Comparison of ENCODE assay signal across 9 cellular contexts in genomic region chr14:88463318-88463717, GRCh38.
DNase-seq lines count a peak whose midpoint lies in the region; ATAC-seq and TF ChIP-seq lines count a peak whose summit lies in the region.
"Had no signal": no experiment of that assay in that cellular context is flagged by ENCODE, and none has a peak within 500 bp of the region (broad histone marks: within the 10 kb centered on the region; RNA-seq: fewer than 3 reads in every experiment).

No MANE protein-coding gene starts in this region.

- DNase-seq in NCI-H748 (lab: John Stamatoyannopoulos, UW; ENCODE audit: unreplicated experiment) = peak; percentile 20
- DNase-seq in NCI-H748 treated with DMSO at 0.1 percent for 48 hours (lab: John Stamatoyannopoulos, UW) = no peak
- peak; percentile 37 for DNase-seq in amniotic epithelial cell (ENCODE audit: low read depth)
- peak; percentile 12 for DNase-seq in neural crest cell (ENCODE audit: low read depth, low spot score)
- no peak for DNase-seq in activated T-cell treated with anti-CD3 and anti-CD28 coated beads, Interleukin-2, amount 50 U/mL, for 4 hours
- DNase-seq in mucosa of gallbladder (ENCODE audit: low spot score) = no peak
- DNase-seq: amniotic stem cell had no signal

- TF ChIP-seq CTCF in neural crest cell (conservative IDR thresholded peaks at IDR 0.05) = peak; percentile 51

- no peak overlapping the region for H3K27ac Mint-ChIP-seq in neural crest cell (ENCODE audit: unreplicated experiment)
- no peak overlapping the region for H3K27ac Mint-ChIP-seq in stimulated activated memory B cell treated with anti-CD40 and anti-IgM and Interleukin-4, amounts not matched to agents 10 μg/mL and 1 μg/mL and 100 μg/mL, for 72 hours

- ATAC-seq in HG03175 (IDR thresholded peaks at IDR 0.05; ENCODE audit: unreplicated experiment) = peak; percentile 52
- no peak for ATAC-seq in activated T-cell treated with anti-CD3 and anti-CD28 coated beads, Interleukin-2, amount 50 U/mL, for 4 hours
- no peak for ATAC-seq in stimulated activated memory B cell treated with anti-CD40 and anti-IgM and Interleukin-4, amounts not matched to agents 10 μg/mL and 1 μg/mL and 100 μg/mL, for 72 hours

- H3K36me3 Mint-ChIP-seq in neural crest cell (ENCODE audit: low read depth) = peaks cover 69% of the 10 kb centered on the region
- H3K36me3 Mint-ChIP-seq in activated T-cell treated with anti-CD3 and anti-CD28 coated beads, Interleukin-2, amount 50 U/mL, for 4 hours (ENCODE audit: insufficient read depth) = peaks cover 23% of the 10 kb centered on the region
- peaks cover 35% of the 10 kb centered on the region for H3K36me3 Mint-ChIP-seq in stimulated activated memory B cell treated with anti-CD40 and anti-IgM and Interleukin-4, amounts not matched to agents 10 μg/mL and 1 μg/mL and 100 μg/mL, for 72 hours

- no peaks in the 10 kb centered on the region for H3K4me1 Mint-ChIP-seq in neural crest cell
- no peaks in the 10 kb centered on the region for H3K4me1 Mint-ChIP-seq in activated T-cell treated with anti-CD3 and anti-CD28 coated beads, Interleukin-2, amount 50 U/mL, for 4 hours (ENCODE audit: low read depth)
- H3K4me1 Mint-ChIP-seq in stimulated activated memory B cell treated with anti-CD40 and anti-IgM and Interleukin-4, amounts not matched to agents 10 μg/mL and 1 μg/mL and 100 μg/mL, for 72 hours = no peaks in the 10 kb centered on the region

- no peaks in the 10 kb centered on the region for H3K27me3 Mint-ChIP-seq in neural crest cell (ENCODE audit: low read depth)
- no peaks in the 10 kb centered on the region for H3K27me3 Mint-ChIP-seq in activated T-cell treated with anti-CD3 and anti-CD28 coated beads, Interleukin-2, amount 50 U/mL, for 4 hours (ENCODE audit: low read depth)
- H3K27me3 Mint-ChIP-seq in stimulated activated memory B cell treated with anti-CD40 and anti-IgM and Interleukin-4, amounts not matched to agents 10 μg/mL and 1 μg/mL and 100 μg/mL, for 72 hours = no peaks in the 10 kb centered on the region

- no peak overlapping the region for H3K4me3 Mint-ChIP-seq in neural crest cell
- no peak overlapping the region for H3K4me3 Mint-ChIP-seq in activated T-cell treated with anti-CD3 and anti-CD28 coated beads, Interleukin-2, amount 50 U/mL, for 4 hours
- no peak overlapping the region for H3K4me3 Mint-ChIP-seq in stimulated activated memory B cell treated with anti-CD40 and anti-IgM and Interleukin-4, amounts not matched to agents 10 μg/mL and 1 μg/mL and 100 μg/mL, for 72 hours

- peaks cover 17% of the 10 kb centered on the region for H3K9me3 Mint-ChIP-seq in neural crest cell
- H3K9me3 Mint-ChIP-seq in activated T-cell treated with anti-CD3 and anti-CD28 coated beads, Interleukin-2, amount 50 U/mL, for 4 hours = peaks cover 3% of the 10 kb centered on the region
- peaks cover 3% of the 10 kb centered on the region for H3K9me3 Mint-ChIP-seq in stimulated activated memory B cell treated with anti-CD40 and anti-IgM and Interleukin-4, amounts not matched to agents 10 μg/mL and 1 μg/mL and 100 μg/mL, for 72 hours

Comparison
In these comparisons a context has a peak if more than half of its experiments do, and no peak if none do; other contexts are left out.
1. DNase-seq: peak in NCI-H748 (single experiment), amniotic epithelial cell (single experiment) and neural crest cell (single experiment); none in NCI-H748 treated with DMSO at 0.1 percent for 48 hours (single experiment), activated T-cell treated with anti-CD3 and anti-CD28 coated beads, Interleukin-2, amount 50 U/mL, for 4 hours (single experiment) and mucosa of gallbladder (single experiment).